Comparison of ENCODE assay signal across 22 cellular contexts in the genomic region with DNA sequence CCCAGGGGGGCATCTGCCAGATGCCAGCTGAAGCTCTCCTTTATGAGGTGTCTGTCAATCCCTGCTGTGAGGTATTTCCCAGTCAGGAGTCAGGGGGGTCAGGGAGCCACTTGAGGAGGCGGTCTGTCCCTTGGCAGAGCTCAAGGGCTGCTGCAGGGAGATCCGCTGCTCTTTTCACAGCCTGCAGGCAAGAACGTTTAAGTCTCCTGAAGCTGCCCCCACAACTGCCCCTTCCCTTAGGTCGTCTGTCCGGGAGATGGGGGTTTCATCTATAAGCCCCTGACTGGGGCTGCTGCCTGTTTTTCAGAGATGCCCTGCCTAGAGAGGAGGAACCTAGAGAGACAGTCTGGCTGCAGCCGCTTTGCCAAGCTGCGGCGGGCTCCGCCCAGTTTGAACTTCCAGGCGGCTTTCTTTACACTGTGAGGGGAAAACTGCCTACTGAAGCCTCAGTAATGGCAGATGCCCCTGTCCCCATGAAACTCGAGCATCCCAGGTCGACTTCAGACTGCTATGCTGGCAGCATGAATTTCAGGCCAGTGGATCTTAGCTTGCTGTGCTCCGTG.
"Had no signal": no experiment of that assay in that cellular context is flagged by ENCODE, and none has a peak within 500 bp of the region (broad histone marks: within the 10 kb centered on the region; RNA-seq: fewer than 3 reads in every experiment).

No MANE protein-coding gene starts in this region.

- H3K4me1 ChIP-seq: left lung, sigmoid colon, vagina had no signal

- H3K4me3 ChIP-seq: left lung, lung, sigmoid colon, smooth muscle cell, thoracic aorta, vagina had no signal

- H3K4me3 Mint-ChIP-seq: activated naive CD8-positive, alpha-beta T cell treated with anti-CD3 and anti-CD28 coated beads, Interleukin-2, amount 50 U/mL, for 24 hours; activated T-cell treated with anti-CD3 and anti-CD28 coated beads, Interleukin-2, amount 50 U/mL, for 72 hours; naive thymus-derived CD4-positive, alpha-beta T cell; type B pancreatic cell had no signal

- ATAC-seq: activated naive CD8-positive, alpha-beta T cell treated with anti-CD3 and anti-CD28 coated beads, Interleukin-2, amount 50 U/mL, for 24 hours; activated T-cell treated with anti-CD3 and anti-CD28 coated beads, Interleukin-2, amount 50 U/mL, for 72 hours; left lung; naive thymus-derived CD4-positive, alpha-beta T cell had no signal

- DNase-seq: activated CD4-positive, alpha-beta T cell treated with anti-CD3 and anti-CD28 coated beads for 4 hours; activated CD4-positive, alpha-beta T cell treated with anti-CD3 and anti-CD28 coated beads, Interleukin-2, amount 50 U/mL, for 48 hours; activated CD4-positive, CD25-positive, alpha-beta regulatory T cell; activated effector memory CD4-positive, alpha-beta T cell treated with anti-CD3 and anti-CD28 coated beads, Interleukin-2, amount 50 U/mL, for 16 hours; activated naive CD4-positive, alpha-beta T cell treated with anti-CD3 and anti-CD28 coated beads, Interleukin-2, amount 50 U/mL, for 16 hours; activated naive CD8-positive, alpha-beta T cell treated with anti-CD3 and anti-CD28 coated beads, Interleukin-2, amount 50 U/mL, for 24 hours; activated T-cell treated with anti-CD3 and anti-CD28 coated beads, Interleukin-2, amount 50 U/mL, for 72 hours; cerebellar nuclear complex; cortex of kidney; kidney glomerular epithelial cell; left lung; naive thymus-derived CD4-positive, alpha-beta T cell; retina; sigmoid colon; stimulated activated CD4-positive, alpha-beta T cell treated with anti-CD3 and anti-CD28 coated beads, Interleukin-2, amount 100 ng/mL, for 48 hours; stimulated activated naive CD4-positive, alpha-beta T cell had no signal

- H3K27ac ChIP-seq: left lung, sigmoid colon, thoracic aorta, vagina had no signal

- H3K36me3 ChIP-seq: left lung, sigmoid colon, thoracic aorta, vagina had no signal

- H3K4me1 Mint-ChIP-seq: activated naive CD8-positive, alpha-beta T cell treated with anti-CD3 and anti-CD28 coated beads, Interleukin-2, amount 50 U/mL, for 24 hours had no signal

- H3K9me3 Mint-ChIP-seq: type B pancreatic cell had no signal

- H3K27ac Mint-ChIP-seq: activated naive CD8-positive, alpha-beta T cell treated with anti-CD3 and anti-CD28 coated beads, Interleukin-2, amount 50 U/mL, for 24 hours; activated T-cell treated with anti-CD3 and anti-CD28 coated beads, Interleukin-2, amount 50 U/mL, for 72 hours; naive thymus-derived CD4-positive, alpha-beta T cell; progenitor cell of endocrine pancreas; type B pancreatic cell had no signal

- H3K27me3 Mint-ChIP-seq: activated naive CD8-positive, alpha-beta T cell treated with anti-CD3 and anti-CD28 coated beads, Interleukin-2, amount 50 U/mL, for 24 hours; naive thymus-derived CD4-positive, alpha-beta T cell; progenitor cell of endocrine pancreas; type B pancreatic cell had no signal

- H3K27me3 ChIP-seq: left lung, sigmoid colon, vagina had no signal

- H3K9me3 ChIP-seq: vagina had no signal
